In genomic region chr2:47079515-47080412, GRCh38 we compare ENCODE assay signal across 11 cellular contexts.
DNase-seq lines count a peak whose midpoint lies in the region; ATAC-seq, FAIRE-seq and TF ChIP-seq lines count a peak whose summit lies in the region.
"Had no signal": no experiment of that assay in that cellular context is flagged by ENCODE, and none has a peak within 500 bp of the region (broad histone marks: within the 10 kb centered on the region; RNA-seq: fewer than 3 reads in every experiment).

No MANE protein-coding gene starts in this region.

- peaks cover 26% of the 10 kb centered on the region for H3K27me3 Mint-ChIP-seq in GM23338 (ENCODE audit: insufficient read depth, low read depth, poor library complexity)

- H3K79me2 ChIP-seq in GM23338 (replicated peaks; ENCODE audit: insufficient read depth): no peaks in the 10 kb centered on the region

- TF ChIP-seq CTCF in GM23338 (conservative IDR thresholded peaks at IDR 0.05; ENCODE audit: low read depth in 2 of 2): no peak
- TF ChIP-seq CTCF in liver (IDR thresholded peaks at IDR 0.05; ENCODE audit: low read depth, low read length, missing input control): no peak

- H4K20me1 ChIP-seq in GM23338 (replicated peaks; ENCODE audit: insufficient read depth): no peaks in the 10 kb centered on the region

- H3K9me2 ChIP-seq in GM23338 (ENCODE audit: insufficient read depth): no peaks in the 10 kb centered on the region

- H2AFZ ChIP-seq in GM23338: no peak overlapping the region

- ATAC-seq in GM23338 (no peak; the same call in 2 of the 3 replicates), GM18498 (IDR thresholded peaks at IDR 0.05; ENCODE audit: unreplicated experiment) (no peak), HG03442 (IDR thresholded peaks at IDR 0.05; ENCODE audit: unreplicated experiment) (no peak)

- H3K27ac Mint-ChIP-seq in GM23338: no peak overlapping the region

- H3K27ac ChIP-seq in GM23338 (ENCODE audit: low read depth) (no peak overlapping the region), angular gyrus (ENCODE audit: low read depth, low read length) (peak overlapping the region; percentile 22), liver (ENCODE audit: low read depth in 1 of 2, low read length in 2 of 2) (peak overlapping the region; percentile 57 to 80), small intestine (ENCODE audit: low read depth in 1 of 2, low read length in 1 of 2) (peak overlapping the region; percentile 52 to 84)

- H3K36me3 ChIP-seq in GM23338 (ENCODE audit: insufficient read depth) (no peaks in the 10 kb centered on the region), liver (ENCODE audit: control insufficient read depth in 4 of 4, insufficient read depth in 3 of 4, low read depth in 1 of 4, low read length in 3 of 4) (no peaks in the 10 kb centered on the region), small intestine (ENCODE audit: control insufficient read depth in 2 of 2, insufficient read depth in 2 of 2, low read length in 2 of 2) (no peaks in the 10 kb centered on the region)

- H3K36me3 Mint-ChIP-seq in GM23338 (ENCODE audit: low read depth): peaks cover 2% of the 10 kb centered on the region; the same call in 2 of the 3 replicates

- no peaks in the 10 kb centered on the region for H3K9me3 ChIP-seq in liver (ENCODE audit: control insufficient read depth in 4 of 4, low read length in 3 of 4)
- H3K9me3 ChIP-seq in small intestine (ENCODE audit: control insufficient read depth, low read depth): no peaks in the 10 kb centered on the region

- H3K9me3 Mint-ChIP-seq in GM23338: no peaks in the 10 kb centered on the region; the same call in 2 of the 3 replicates

- H3K4me1 ChIP-seq in GM23338 (ENCODE audit: insufficient read depth) (peaks cover 22% of the 10 kb centered on the region), liver (ENCODE audit: control insufficient read depth in 4 of 4, insufficient read depth in 4 of 4, low read length in 3 of 4) (peaks cover 11 to 32% (median 25%) of the 10 kb centered on the region in 4 donors), small intestine (ENCODE audit: control insufficient read depth in 2 of 2, insufficient read depth in 1 of 2, low read depth in 1 of 2, low read length in 1 of 2) (peaks cover 11 to 20% of the 10 kb centered on the region in 2 donors)

- DNase-seq in GM23338 (ENCODE audit: low spot score) (no peak), small intestine (peak; percentile 47), NCI-H1105 (lab: John Stamatoyannopoulos, UW) (no peak)
- no peak for DNase-seq in effector CD4-positive, alpha-beta T cell
- DNase-seq: activated CD8-positive, alpha-beta memory T cell treated with anti-CD3 and anti-CD28 coated beads for 24 hours; NCI-H510A had no signal

- no peak overlapping the region for H3K4me3 Mint-ChIP-seq in GM23338

- H3K4me3 ChIP-seq in GM23338: no peak overlapping the region
- peak overlapping the region in 2 of 3 donors; percentile 13 to 54 for H3K4me3 ChIP-seq in liver (ENCODE audit: low read depth in 1 of 3, low read length in 3 of 3)
- no peak overlapping the region for H3K4me3 ChIP-seq in small intestine (ENCODE audit: low read depth in 1 of 2, low read length in 2 of 2)

- peaks cover 43% of the 10 kb centered on the region for H3K4me1 Mint-ChIP-seq in GM23338

- H3K27me3 ChIP-seq in GM23338 (ENCODE audit: insufficient read depth) (no peaks in the 10 kb centered on the region), liver (ENCODE audit: control insufficient read depth in 4 of 4, insufficient read depth in 4 of 4, low read length in 3 of 4) (no peaks in the 10 kb centered on the region), small intestine (ENCODE audit: control insufficient read depth in 2 of 2, insufficient read depth in 2 of 2, low read length in 2 of 2) (no peaks in the 10 kb centered on the region)

- peak in 1 of 2 donors; percentile 17 for TF ChIP-seq RAD21 in liver (IDR thresholded peaks at IDR 0.05)

- WGBS in liver: 35% methylated on average over 11 of the region's 11 CpGs
- 11 to 52% (median 31%) methylated on average over 11 of the region's 11 CpGs for WGBS in small intestine, 3 donors

- 0 out of 2 replicates have a peak overlapping the region, but pooled peaks have one; percentile 26 for H3K4me2 ChIP-seq in GM23338

- no peak for FAIRE-seq in small intestine (lab: Jason Lieb, UNC)
- FAIRE-seq: astrocyte had no signal

- H3F3A ChIP-seq in GM23338 (replicated peaks; ENCODE audit: low read depth): no peaks in the 10 kb centered on the region

- no peak overlapping the region for H3K9ac ChIP-seq in liver (ENCODE audit: low read depth in 1 of 2, low read length in 2 of 2)

TF ChIP-seq in GM23338, 12 proteins besides CTCF, POLR2A, EP300 and RAD21:
- TF ChIP-seq ZNF114 (CRISPR knock-in tag; IDR thresholded peaks at IDR 0.05): no peak
- no peak for TF ChIP-seq ETS1 (IDR thresholded peaks at IDR 0.05)
- TF ChIP-seq EZH2phosphoT487 (IDR thresholded peaks at IDR 0.05; ENCODE audit: unreplicated experiment): no peak
- TF ChIP-seq POLR2AphosphoS5 (IDR thresholded peaks at IDR 0.05; ENCODE audit: low read depth): no peak
TF ChIP-seq in GM23338: peak in this region for 0.

TF ChIP-seq in liver, 16 proteins besides CTCF, POLR2A, EP300 and RAD21:
- no peak for TF ChIP-seq NR2F2 (IDR thresholded peaks at IDR 0.05)
- no peak for TF ChIP-seq ZBTB33 (IDR thresholded peaks at IDR 0.05)
- no peak for TF ChIP-seq JUND (IDR thresholded peaks at IDR 0.05)
- TF ChIP-seq REST (IDR thresholded peaks at IDR 0.05): no peak
- TF ChIP-seq FOXA1 (IDR thresholded peaks at IDR 0.05): no peak
- no peak for TF ChIP-seq MAX (IDR thresholded peaks at IDR 0.05)
- TF ChIP-seq ATF3 (IDR thresholded peaks at IDR 0.05): no peak
- no peak for TF ChIP-seq SP1 (IDR thresholded peaks at IDR 0.05)
- TF ChIP-seq HNF4A (conservative IDR thresholded peaks at IDR 0.05): no peak
- TF ChIP-seq GABPA (IDR thresholded peaks at IDR 0.05 in 1 of 2, conservative IDR thresholded peaks at IDR 0.05 in 1 of 2): no peak
- TF ChIP-seq RXRA (IDR thresholded peaks at IDR 0.05): no peak
- TF ChIP-seq EGR1 (IDR thresholded peaks at IDR 0.05; ENCODE audit: low read depth in 2 of 2): no peak
- no peak for TF ChIP-seq FOXA2 (IDR thresholded peaks at IDR 0.05)
- no peak for TF ChIP-seq HNF4G (IDR thresholded peaks at IDR 0.05)
- TF ChIP-seq TAF1 (conservative IDR thresholded peaks at IDR 0.05): no peak
- TF ChIP-seq YY1 (IDR thresholded peaks at IDR 0.05): no peak

Comparison
In these comparisons a context has a peak if more than half of its experiments do, and no peak if none do; other contexts are left out.
1. H3K4me3 ChIP-seq: peak in liver (2 of 3); none in GM23338 (single experiment) and small intestine (0 of 2).